In the genomic region with DNA sequence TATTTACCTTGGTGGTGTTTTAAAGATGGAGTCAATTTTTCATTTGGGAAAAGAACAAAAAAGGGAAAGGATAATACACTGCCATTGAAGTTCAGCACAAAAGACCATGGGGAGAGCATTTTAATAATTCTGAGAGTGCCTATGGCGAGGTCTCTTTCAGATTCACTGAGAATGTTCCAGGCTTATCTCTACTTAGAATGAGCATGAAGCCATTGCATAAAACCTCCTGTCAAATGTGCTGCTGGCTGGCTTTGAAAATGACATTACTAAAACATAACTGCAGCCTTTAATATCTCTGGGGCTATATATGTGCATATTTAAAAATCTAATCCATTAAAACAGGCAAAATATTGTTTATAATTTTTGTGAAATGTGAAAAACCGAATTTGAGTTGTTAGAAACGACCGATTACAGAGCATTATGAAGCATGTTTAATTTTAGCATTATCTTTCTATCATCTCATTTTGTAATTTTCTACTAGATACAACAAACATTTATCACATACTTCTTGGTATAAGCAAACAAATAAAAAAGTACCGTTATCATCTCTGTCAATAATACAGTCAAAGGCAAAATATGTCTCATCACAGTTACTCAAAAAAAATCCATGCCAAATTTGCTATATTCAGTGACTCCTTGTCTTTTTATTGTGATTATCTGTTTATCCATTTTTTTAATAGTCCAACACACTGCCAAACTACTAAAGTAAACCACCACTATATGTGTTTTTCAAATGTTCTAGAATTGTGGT, we compare ENCODE assay signal across 25 cellular contexts.
"Had no signal": no experiment of that assay in that cellular context is flagged by ENCODE, and none has a peak within 500 bp of the region (broad histone marks: within the 10 kb centered on the region; RNA-seq: fewer than 3 reads in every experiment).

No MANE protein-coding gene starts in this region.

- H3K4me1 ChIP-seq: gastrocnemius medialis, left lung, prostate gland, spleen, testis, tibial artery had no signal

- H3K27me3 Mint-ChIP-seq: type B pancreatic cell had no signal

- ATAC-seq: esophagus mucosa; gastrocnemius medialis; left cardiac atrium; left lung; naive thymus-derived CD8-positive, alpha-beta T cell; right cardiac atrium; stimulated activated memory B cell treated with anti-CD40 and anti-IgM and Interleukin-4, amounts not matched to agents 10 μg/mL and 1 μg/mL and 100 μg/mL, for 72 hours; stimulated activated naive CD8-positive, alpha-beta T cell treated with anti-CD3 and anti-CD28 coated beads, Interleukin-15, Interleukin-2, amounts not matched to agents 100 U/mL and 50 U/mL, for 24 hours had no signal

- H2AFZ ChIP-seq: hepatocyte had no signal

- H3K4me3 Mint-ChIP-seq: naive thymus-derived CD8-positive, alpha-beta T cell; nephron progenitor cell; stimulated activated memory B cell treated with anti-CD40 and anti-IgM and Interleukin-4, amounts not matched to agents 10 μg/mL and 1 μg/mL and 100 μg/mL, for 72 hours; type B pancreatic cell had no signal

- H3K4me2 ChIP-seq: hepatocyte had no signal

- H3K4me3 ChIP-seq: dorsolateral prefrontal cortex, gastrocnemius medialis, heart left ventricle, hepatocyte, left lung, prostate gland, skin epidermis, spleen, testis, tibial artery had no signal

- DNase-seq: dorsolateral prefrontal cortex; effector CD4-positive, alpha-beta T cell; foreskin fibroblast; gastrocnemius medialis; heart left ventricle; left cardiac atrium; left lung; mesendoderm; naive thymus-derived CD8-positive, alpha-beta T cell; nephron progenitor cell; nucleus accumbens; right cardiac atrium; spleen; stimulated activated CD4-positive, alpha-beta T cell treated with anti-CD3 and anti-CD28 coated beads, Interleukin-4, amount 100 ng/mL, for 4 hours; stimulated activated naive CD8-positive, alpha-beta T cell treated with anti-CD3 and anti-CD28 coated beads, Interleukin-15, Interleukin-2, amounts not matched to agents 100 U/mL and 50 U/mL, for 24 hours; substantia nigra; testis; tibial artery had no signal

- H3K27ac Mint-ChIP-seq: naive thymus-derived CD8-positive, alpha-beta T cell; nephron progenitor cell; stimulated activated memory B cell treated with anti-CD40 and anti-IgM and Interleukin-4, amounts not matched to agents 10 μg/mL and 1 μg/mL and 100 μg/mL, for 72 hours; type B pancreatic cell had no signal

- H3K36me3 Mint-ChIP-seq: stimulated activated memory B cell treated with anti-CD40 and anti-IgM and Interleukin-4, amounts not matched to agents 10 μg/mL and 1 μg/mL and 100 μg/mL, for 72 hours had no signal

- H3K4me1 Mint-ChIP-seq: naive thymus-derived CD8-positive, alpha-beta T cell; nephron progenitor cell; stimulated activated memory B cell treated with anti-CD40 and anti-IgM and Interleukin-4, amounts not matched to agents 10 μg/mL and 1 μg/mL and 100 μg/mL, for 72 hours had no signal

- H3K9me3 ChIP-seq: gastrocnemius medialis, prostate gland, testis, tibial artery had no signal

- H3K27me3 ChIP-seq: dorsolateral prefrontal cortex, gastrocnemius medialis, heart left ventricle, hepatocyte, left lung, spleen, testis, tibial artery had no signal

- H3K36me3 ChIP-seq: gastrocnemius medialis, left lung, prostate gland, spleen, tibial artery had no signal

- H3K9me3 Mint-ChIP-seq: type B pancreatic cell had no signal

- H3K27ac ChIP-seq: dorsolateral prefrontal cortex, epithelial cell of prostate, gastrocnemius medialis, hepatocyte, left lung, prostate gland, skin epidermis, spleen, testis, tibial artery had no signal
